In the genomic region with DNA sequence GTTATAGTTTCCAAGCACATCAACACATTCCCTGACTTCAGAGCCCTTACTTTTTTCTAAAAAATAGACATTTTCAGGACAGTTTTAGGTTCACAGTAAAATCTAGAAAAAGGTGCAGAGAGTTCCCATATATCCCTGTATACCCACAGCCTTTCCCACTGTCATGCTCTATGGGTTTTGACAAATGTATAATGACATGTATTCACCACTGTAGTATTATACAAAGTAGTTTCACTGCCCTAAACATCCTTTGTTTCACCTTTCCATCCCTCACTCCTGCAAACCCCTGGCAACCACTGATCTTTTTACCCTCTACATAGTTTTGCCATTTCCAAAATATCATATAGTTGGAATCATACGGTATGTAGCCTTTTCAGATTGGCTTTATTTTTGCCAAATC, we compare ENCODE assay signal across 18 cellular contexts. TPM values are rescaled to one million over a fixed set of nuclear protein-coding genes. Genes with fewer than 3 reads are reported as not detected.
A peak's percentile ranks its signal among the peaks of the same experiment; 100 is the strongest.
DNase-seq lines count a peak whose midpoint lies in the region; ATAC-seq and FAIRE-seq lines count a peak whose summit lies in the region.
"Had no signal": no experiment of that assay in that cellular context is flagged by ENCODE, and none has a peak within 500 bp of the region (broad histone marks: within the 10 kb centered on the region; RNA-seq: fewer than 3 reads in every experiment).

No MANE protein-coding gene starts in this region.

- H3K9me3 ChIP-seq in CD4-positive, alpha-beta memory T cell (ENCODE audit: control insufficient read depth in 1 of 2, low read length in 2 of 2) = no peaks in the 10 kb centered on the region
- H3K9me3 ChIP-seq: BLaER1 treated with 17β-estradiol and CSF1 and Interleukin-3, amounts not matched to agents 10 nM and 100 nM; HAP-1; SJSA1 had no signal

- H3K27me3 Mint-ChIP-seq in activated T-cell treated with anti-CD3 and anti-CD28 coated beads, Interleukin-2, amount 50 U/mL, for 24 hours = no peaks in the 10 kb centered on the region
- H3K27me3 Mint-ChIP-seq in activated T-cell treated with anti-CD3 and anti-CD28 coated beads, Interleukin-2, amount 50 U/mL, for 4 hours (ENCODE audit: low read depth) = no peaks in the 10 kb centered on the region
- H3K27me3 Mint-ChIP-seq in naive thymus-derived CD8-positive, alpha-beta T cell = no peaks in the 10 kb centered on the region
- H3K27me3 Mint-ChIP-seq in CD4-positive, alpha-beta memory T cell = no peaks in the 10 kb centered on the region

- H3K4me3 Mint-ChIP-seq in activated T-cell treated with anti-CD3 and anti-CD28 coated beads, Interleukin-2, amount 50 U/mL, for 24 hours = no peak overlapping the region
- no peak overlapping the region for H3K4me3 Mint-ChIP-seq in activated T-cell treated with anti-CD3 and anti-CD28 coated beads, Interleukin-2, amount 50 U/mL, for 4 hours
- H3K4me3 Mint-ChIP-seq in naive thymus-derived CD8-positive, alpha-beta T cell = peak overlapping the region in 5 of 10 donors; percentile 3 to 62 (median 12)
- H3K4me3 Mint-ChIP-seq in CD4-positive, alpha-beta memory T cell = no peak overlapping the region

- CTCF ChIA-PET in CD4-positive, alpha-beta memory T cell (lab: Charles Lee; ENCODE audit: partially characterized antibody) = no interaction called here

- intact Hi-C loops in CD4-positive, alpha-beta memory T cell (cut with micrococcal nuclease) = no loop called here

- H3K27ac ChIP-seq in CD4-positive, alpha-beta memory T cell (ENCODE audit: low read depth, low read length) = no peak overlapping the region
- H3K27ac ChIP-seq: BLaER1 treated with 17β-estradiol and CSF1 and Interleukin-3, amounts not matched to agents 10 nM and 100 nM; RWPE1; SJSA1 had no signal

- H3K36me3 Mint-ChIP-seq in activated T-cell treated with anti-CD3 and anti-CD28 coated beads, Interleukin-2, amount 50 U/mL, for 24 hours (ENCODE audit: low read depth) = peaks cover 86% of the 10 kb centered on the region
- H3K36me3 Mint-ChIP-seq in activated T-cell treated with anti-CD3 and anti-CD28 coated beads, Interleukin-2, amount 50 U/mL, for 4 hours (ENCODE audit: insufficient read depth) = peaks cover 43% of the 10 kb centered on the region
- peaks cover 5 to 83% (median 25%) of the 10 kb centered on the region in 3 donors for H3K36me3 Mint-ChIP-seq in naive thymus-derived CD8-positive, alpha-beta T cell
- peaks cover 45 to 62% of the 10 kb centered on the region in 2 donors for H3K36me3 Mint-ChIP-seq in CD4-positive, alpha-beta memory T cell

- no peak for DNase-seq in activated T-cell treated with anti-CD3 and anti-CD28 coated beads, Interleukin-2, amount 50 U/mL, for 24 hours
- DNase-seq in activated T-cell treated with anti-CD3 and anti-CD28 coated beads, Interleukin-2, amount 50 U/mL, for 4 hours = no peak
- DNase-seq in GM19239 (ENCODE audit: insufficient read length, low spot score) (no peak), epidermal melanocyte (ENCODE audit: insufficient read length, low spot score) (no peak)
- DNase-seq in naive thymus-derived CD8-positive, alpha-beta T cell = no peak
- no peak for DNase-seq in stimulated activated CD4-positive, alpha-beta T cell treated with anti-CD3 and anti-CD28 coated beads, Interleukin-4, amount 100 ng/mL, for 24 hours
- no peak for DNase-seq in CD4-positive, alpha-beta memory T cell
- DNase-seq: NCI-H1436; NCI-H2081 treated with DMSO at 0.1 percent for 48 hours; NCI-H2227 treated with DMSO at 0.1 percent for 48 hours; NCI-H526 treated with DMSO at 0.1 percent for 48 hours; NK-92 treated with Interleukin-12 subunit alpha and Interleukin-12 subunit beta, amount 100 ng/mL, for 24 hours had no signal

- H3K4me1 Mint-ChIP-seq in activated T-cell treated with anti-CD3 and anti-CD28 coated beads, Interleukin-2, amount 50 U/mL, for 24 hours (ENCODE audit: low read depth) = peaks cover 44% of the 10 kb centered on the region
- peaks cover 35% of the 10 kb centered on the region for H3K4me1 Mint-ChIP-seq in activated T-cell treated with anti-CD3 and anti-CD28 coated beads, Interleukin-2, amount 50 U/mL, for 4 hours (ENCODE audit: low read depth)
- H3K4me1 Mint-ChIP-seq in naive thymus-derived CD8-positive, alpha-beta T cell = peaks cover 26 to 71% (median 56%) of the 10 kb centered on the region in 4 donors
- peaks cover 20 to 40% (median 25%) of the 10 kb centered on the region in 4 donors for H3K4me1 Mint-ChIP-seq in CD4-positive, alpha-beta memory T cell

- FAIRE-seq in GM19239 (lab: Jason Lieb, UNC) = peak; percentile 57
- FAIRE-seq: K562 had no signal

- H3K27ac Mint-ChIP-seq in activated T-cell treated with anti-CD3 and anti-CD28 coated beads, Interleukin-2, amount 50 U/mL, for 24 hours = peak overlapping the region; percentile 15
- H3K27ac Mint-ChIP-seq in naive thymus-derived CD8-positive, alpha-beta T cell = peak overlapping the region in 9 of 10 donors; percentile 10 to 85 (median 54)
- no peak overlapping the region for H3K27ac Mint-ChIP-seq in CD4-positive, alpha-beta memory T cell

- H3K4me3 ChIP-seq in CD4-positive, alpha-beta memory T cell (ENCODE audit: low read length in 2 of 2) = no peak overlapping the region
- H3K4me3 ChIP-seq: BLaER1 treated with 17β-estradiol and CSF1 and Interleukin-3, amounts not matched to agents 10 nM and 100 nM; HAP-1; K562; SJSA1 had no signal

- no peaks in the 10 kb centered on the region for H3K9me3 Mint-ChIP-seq in activated T-cell treated with anti-CD3 and anti-CD28 coated beads, Interleukin-2, amount 50 U/mL, for 24 hours
- no peaks in the 10 kb centered on the region for H3K9me3 Mint-ChIP-seq in activated T-cell treated with anti-CD3 and anti-CD28 coated beads, Interleukin-2, amount 50 U/mL, for 4 hours
- no peaks in the 10 kb centered on the region for H3K9me3 Mint-ChIP-seq in naive thymus-derived CD8-positive, alpha-beta T cell
- no peaks in the 10 kb centered on the region for H3K9me3 Mint-ChIP-seq in CD4-positive, alpha-beta memory T cell

- ATAC-seq in activated T-cell treated with anti-CD3 and anti-CD28 coated beads, Interleukin-2, amount 50 U/mL, for 4 hours = no peak
- peak; percentile 45 for ATAC-seq in HG03175 (IDR thresholded peaks at IDR 0.05; ENCODE audit: unreplicated experiment)
- no peak for ATAC-seq in naive thymus-derived CD8-positive, alpha-beta T cell
- ATAC-seq: K562 had no signal

- POLR2A ChIA-PET in naive thymus-derived CD8-positive, alpha-beta T cell (lab: Charles Lee) = no interaction called here
- POLR2A ChIA-PET in CD4-positive, alpha-beta memory T cell (lab: Charles Lee; ENCODE audit: partially characterized antibody) = no interaction called here

- H3K4me1 ChIP-seq in CD4-positive, alpha-beta memory T cell (ENCODE audit: insufficient read depth, low read length) = peaks cover 30% of the 10 kb centered on the region
- H3K4me1 ChIP-seq: HAP-1, SJSA1 had no signal

- H3K36me3 ChIP-seq in CD4-positive, alpha-beta memory T cell (ENCODE audit: insufficient read depth, low read length) = peaks cover 12% of the 10 kb centered on the region

- no peaks in the 10 kb centered on the region for H3K27me3 ChIP-seq in CD4-positive, alpha-beta memory T cell (ENCODE audit: insufficient read depth, low read length)
- H3K27me3 ChIP-seq: BLaER1 treated with 17β-estradiol and CSF1 and Interleukin-3, amounts not matched to agents 10 nM and 100 nM; SJSA1 had no signal

RNA-seq across cellular contexts. Expression of a gene that starts 15.6 kb away (rescaled TPM):
- 10 to 100 TPM; 20.5 to 23.3 (median 21.3) TPM for total RNA-seq in activated T-cell treated with anti-CD3 and anti-CD28 coated beads, Interleukin-2, amount 50 U/mL, for 4 hours
- total RNA-seq in naive thymus-derived CD8-positive, alpha-beta T cell = 10 to 100 TPM; 85.1 to 95.5 TPM
- 10 to 100 TPM; 22.6 to 43.3 (median 26.5) TPM for polyA plus RNA-seq in naive thymus-derived CD8-positive, alpha-beta T cell
- total RNA-seq in CD4-positive, alpha-beta memory T cell = 10 to 100 TPM; 62.3 to 62.5 TPM
- polyA plus RNA-seq in CD4-positive, alpha-beta memory T cell = 10 to 100 TPM in 1 of 2 donors, 1 to 10 TPM in 1; 8.6 to 17.1 TPM

Comparison
In these comparisons a context has a peak if more than half of its experiments do, and no peak if none do; other contexts are left out.
1. H3K27ac Mint-ChIP-seq: peak in activated T-cell treated with anti-CD3 and anti-CD28 coated beads, Interleukin-2, amount 50 U/mL, for 24 hours (single experiment) and naive thymus-derived CD8-positive, alpha-beta T cell (9 of 10); none in CD4-positive, alpha-beta memory T cell (0 of 7).